ENCODE assay signal across 7 cellular contexts in genomic region chr2:103338819-103339218, GRCh38.
"Had no signal": no experiment of that assay in that cellular context is flagged by ENCODE, and none has a peak within 500 bp of the region (broad histone marks: within the 10 kb centered on the region; RNA-seq: fewer than 3 reads in every experiment).

No MANE protein-coding gene starts in this region.

- H3K27ac ChIP-seq: HL-60, KMS-11 had no signal

- H3K9ac ChIP-seq: KMS-11 had no signal

- FAIRE-seq: HTR-8/SVneo had no signal

- DNase-seq: Karpas-422, Kasumi-1, KBM-7, KG1 had no signal

- H3K4me2 ChIP-seq: KMS-11 had no signal
